Comparison of ENCODE assay signal across 32 cellular contexts in the genomic region with DNA sequence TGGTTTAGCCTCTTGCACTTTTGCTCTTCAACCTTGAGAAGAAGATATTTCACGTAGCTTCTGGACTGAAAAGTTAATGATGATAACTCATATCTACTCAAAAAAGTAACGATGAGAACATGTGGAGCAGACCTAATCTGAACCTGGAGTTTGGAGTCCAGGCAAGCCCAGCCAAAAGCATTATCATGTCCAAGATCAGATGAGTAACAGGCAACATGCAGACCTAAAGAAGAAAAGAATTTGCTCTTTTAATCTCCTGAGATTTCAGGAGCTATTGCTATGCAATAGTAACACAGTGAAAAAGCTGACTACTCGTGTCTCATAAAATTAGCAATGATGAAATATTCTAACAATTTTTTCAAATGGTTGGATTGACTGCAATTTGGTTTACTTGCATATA. TPM values are rescaled to one million over a fixed set of nuclear protein-coding genes. Genes with fewer than 3 reads are reported as not detected.
"Had no signal": no experiment of that assay in that cellular context is flagged by ENCODE, and none has a peak within 500 bp of the region (broad histone marks: within the 10 kb centered on the region; RNA-seq: fewer than 3 reads in every experiment).

No MANE protein-coding gene starts in this region.

- H3K9me3 Mint-ChIP-seq: activated CD4-positive, alpha-beta memory T cell treated with anti-CD3 and anti-CD28 coated beads for 36 hours; activated T-helper 17 cell treated with anti-CD3 and anti-CD28 coated beads, Interleukin-2, amount 50 U/mL, for 72 hours had no signal

- ATAC-seq: activated T-helper 17 cell treated with anti-CD3 and anti-CD28 coated beads, Interleukin-2, amount 50 U/mL, for 72 hours; T-cell had no signal

- H3K36me3 Mint-ChIP-seq: activated CD4-positive, alpha-beta memory T cell treated with anti-CD3 and anti-CD28 coated beads for 36 hours; activated naive CD8-positive, alpha-beta T cell; T-cell had no signal

- H3K36me3 ChIP-seq: brain microvascular endothelial cell had no signal

- H3K4me1 Mint-ChIP-seq: activated CD4-positive, alpha-beta T cell treated with anti-CD3 and anti-CD28 coated beads, Interleukin-2, amount 10 ng/mL, durations not matched to agents 7 days and 5 days; activated T-helper 17 cell treated with anti-CD3 and anti-CD28 coated beads, Interleukin-2, amount 50 U/mL, for 72 hours; T-cell had no signal

- H2AFZ ChIP-seq: PC-9 had no signal

- H3K27me3 ChIP-seq: brain microvascular endothelial cell had no signal

- H3K4me2 ChIP-seq: PC-9 had no signal

- DNase-seq: activated CD4-positive, alpha-beta memory T cell treated with anti-CD3 and anti-CD28 coated beads for 36 hours; activated CD4-positive, alpha-beta T cell treated with anti-CD3 and anti-CD28 coated beads, Interleukin-2, amount 10 ng/mL, durations not matched to agents 7 days and 5 days; activated CD4-positive, CD25-positive, alpha-beta regulatory T cell; activated gamma-delta T cell; activated naive CD4-positive, alpha-beta T cell treated with anti-CD3 and anti-CD28 coated beads for 36 hours; activated T-cell treated with anti-CD3 and anti-CD28 coated beads for 4 hours; activated T-cell treated with anti-CD3 and anti-CD28 coated beads, Interleukin-2, amount 50 U/mL, for 48 hours; brain microvascular endothelial cell; cerebellar nuclear complex; KG1; NCI-H1092; NCI-H1417 treated with DMSO at 0.1 percent for 48 hours; NCI-H1694; NCI-H2029; NCI-H2107; NCI-H2171 treated with DMSO at 0.1 percent for 48 hours; NCI-H345; NCI-H510A; NCI-H69; PC-9; SIG-M5; T-cell; T-helper 2 cell had no signal

- H3K4me3 ChIP-seq: PC-9, SK-N-MC had no signal

- H3K27ac Mint-ChIP-seq: activated CD4-positive, alpha-beta memory T cell treated with anti-CD3 and anti-CD28 coated beads for 36 hours; activated CD4-positive, alpha-beta T cell treated with anti-CD3 and anti-CD28 coated beads, Interleukin-2, amount 10 ng/mL, durations not matched to agents 7 days and 5 days; activated naive CD4-positive, alpha-beta T cell treated with anti-CD3 and anti-CD28 coated beads for 36 hours; activated naive CD8-positive, alpha-beta T cell; activated T-helper 17 cell treated with anti-CD3 and anti-CD28 coated beads, Interleukin-2, amount 50 U/mL, for 72 hours; T-cell had no signal

- H3K4me3 Mint-ChIP-seq: activated CD4-positive, alpha-beta memory T cell treated with anti-CD3 and anti-CD28 coated beads for 36 hours; activated CD4-positive, alpha-beta T cell treated with anti-CD3 and anti-CD28 coated beads, Interleukin-2, amount 10 ng/mL, durations not matched to agents 7 days and 5 days; activated naive CD4-positive, alpha-beta T cell treated with anti-CD3 and anti-CD28 coated beads for 36 hours; activated naive CD8-positive, alpha-beta T cell; activated T-helper 17 cell treated with anti-CD3 and anti-CD28 coated beads, Interleukin-2, amount 50 U/mL, for 72 hours; T-cell had no signal

- H3K27ac ChIP-seq: brain microvascular endothelial cell, PC-9, SK-N-MC, VCaP had no signal

RNA-seq across cellular contexts. Expression of a gene that starts 56.8 kb away (rescaled TPM):
- total RNA-seq: activated CD4-positive, alpha-beta memory T cell treated with anti-CD3 and anti-CD28 coated beads for 36 hours; activated CD4-positive, alpha-beta T cell treated with anti-CD3 and anti-CD28 coated beads, Interleukin-2, amount 10 ng/mL, durations not matched to agents 7 days and 5 days; activated CD8-positive, alpha-beta memory T cell treated with anti-CD3 and anti-CD28 coated beads for 36 hours; activated naive CD4-positive, alpha-beta T cell treated with anti-CD3 and anti-CD28 coated beads for 36 hours; activated T-helper 17 cell treated with anti-CD3 and anti-CD28 coated beads, Interleukin-2, amount 50 U/mL, for 72 hours; cardiac septum; LHCN-M2; MCF 10A; RPMI7951; T-cell had no signal
